In the genomic region with DNA sequence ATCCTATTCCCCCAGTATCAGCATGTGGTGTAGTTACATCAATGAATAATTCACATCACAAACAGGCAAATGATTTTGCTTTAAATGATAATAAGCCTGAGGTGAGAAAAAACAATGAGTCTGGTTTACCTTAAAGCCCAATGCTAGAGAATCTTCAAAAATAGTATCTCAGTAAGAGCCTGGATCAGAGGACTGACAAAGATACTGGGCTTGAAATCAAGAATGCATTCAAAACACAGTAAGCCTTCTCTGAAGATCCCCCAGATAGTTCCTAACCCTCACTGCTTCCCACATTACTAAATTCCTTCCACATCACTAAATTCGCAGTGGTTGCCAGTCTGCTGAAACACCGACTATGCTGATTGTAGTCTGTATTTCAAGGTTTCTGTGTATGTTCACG, we compare ENCODE assay signal across 23 cellular contexts.
"Had no signal": no experiment of that assay in that cellular context is flagged by ENCODE, and none has a peak within 500 bp of the region (broad histone marks: within the 10 kb centered on the region; RNA-seq: fewer than 3 reads in every experiment).

No MANE protein-coding gene starts in this region.

- H3K4me3 Mint-ChIP-seq: dendritic cell treated with granulocyte-macrophage colony-stimulating factor and Interleukin-4, amounts not matched to agents 40 ng/mL and 50 ng/mL, for 4 days; effector memory CD8-positive, alpha-beta T cell; natural killer cell treated with Interleukin-12 subunit alpha and Interleukin-12 subunit beta and Interleukin-15 and Interleukin-18, amount 100 ng/mL, for 72 hours; stimulated activated memory B cell treated with anti-CD40 and anti-IgM and Interleukin-4, amounts not matched to agents 10 μg/mL and 1 μg/mL and 100 μg/mL, for 72 hours; stimulated activated naive CD8-positive, alpha-beta T cell treated with anti-CD3 and anti-CD28 coated beads, Interleukin-15, Interleukin-2, amounts not matched to agents 100 ng/mL and 50 ng/mL, for 24 hours had no signal

- H3K27ac ChIP-seq: esophagus squamous epithelium, gastroesophageal sphincter, parathyroid adenoma, prostate gland, right lobe of liver, spleen, tibial artery, upper lobe of left lung, uterus had no signal

- ATAC-seq: effector memory CD8-positive, alpha-beta T cell; gastroesophageal sphincter; left lobe of liver; natural killer cell treated with Interleukin-12 subunit alpha and Interleukin-12 subunit beta and Interleukin-15 and Interleukin-18, amount 100 ng/mL, for 72 hours; right lobe of liver; stimulated activated memory B cell treated with anti-CD40 and anti-IgM and Interleukin-4, amounts not matched to agents 10 μg/mL and 1 μg/mL and 100 μg/mL, for 72 hours had no signal

- H3K4me1 Mint-ChIP-seq: stimulated activated memory B cell treated with anti-CD40 and anti-IgM and Interleukin-4, amounts not matched to agents 10 μg/mL and 1 μg/mL and 100 μg/mL, for 72 hours had no signal

- H3K36me3 Mint-ChIP-seq: natural killer cell treated with Interleukin-12 subunit alpha and Interleukin-12 subunit beta and Interleukin-15 and Interleukin-18, amount 100 ng/mL, for 72 hours; stimulated activated memory B cell treated with anti-CD40 and anti-IgM and Interleukin-4, amounts not matched to agents 10 μg/mL and 1 μg/mL and 100 μg/mL, for 72 hours had no signal

- H3K27me3 Mint-ChIP-seq: dendritic cell treated with granulocyte-macrophage colony-stimulating factor and Interleukin-4, amounts not matched to agents 40 ng/mL and 50 ng/mL, for 4 days; effector memory CD8-positive, alpha-beta T cell; natural killer cell treated with Interleukin-12 subunit alpha and Interleukin-12 subunit beta and Interleukin-15 and Interleukin-18, amount 100 ng/mL, for 72 hours; stimulated activated memory B cell treated with anti-CD40 and anti-IgM and Interleukin-4, amounts not matched to agents 10 μg/mL and 1 μg/mL and 100 μg/mL, for 72 hours had no signal

- H3K9ac ChIP-seq: parathyroid adenoma had no signal

- H3K79me2 ChIP-seq: parathyroid adenoma had no signal

- H3K4me1 ChIP-seq: esophagus squamous epithelium, gastroesophageal sphincter, parathyroid adenoma, prostate gland, right lobe of liver, spleen, tibial artery, upper lobe of left lung, uterus had no signal

- H3K27ac Mint-ChIP-seq: dendritic cell treated with granulocyte-macrophage colony-stimulating factor and Interleukin-4, amounts not matched to agents 40 ng/mL and 50 ng/mL, for 4 days; effector memory CD8-positive, alpha-beta T cell; natural killer cell treated with Interleukin-12 subunit alpha and Interleukin-12 subunit beta and Interleukin-15 and Interleukin-18, amount 100 ng/mL, for 72 hours; stimulated activated memory B cell treated with anti-CD40 and anti-IgM and Interleukin-4, amounts not matched to agents 10 μg/mL and 1 μg/mL and 100 μg/mL, for 72 hours; stimulated activated naive CD8-positive, alpha-beta T cell treated with anti-CD3 and anti-CD28 coated beads, Interleukin-15, Interleukin-2, amounts not matched to agents 100 ng/mL and 50 ng/mL, for 24 hours had no signal

- DNase-seq: effector memory CD8-positive, alpha-beta T cell; esophagus squamous epithelium; foreskin fibroblast; glutamatergic neuron; islet precursor cell; mammary epithelial cell; occipital lobe; right lobe of liver; spleen; stimulated activated CD4-positive, alpha-beta T cell treated with anti-CD3 and anti-CD28 coated beads, Interleukin-15, amount 100 ng/mL, for 24 hours; stimulated activated CD4-positive, alpha-beta T cell treated with anti-CD3 and anti-CD28 coated beads, Interleukin-1b, Interleukin-23, amount 100 ng/mL, for 48 hours; stimulated activated CD4-positive, alpha-beta T cell treated with anti-CD3 and anti-CD28 coated beads, Interleukin-4, amount 100 ng/mL, for 24 hours; tibial artery; upper lobe of left lung; uterus had no signal

- H3K9me3 Mint-ChIP-seq: dendritic cell treated with granulocyte-macrophage colony-stimulating factor and Interleukin-4, amounts not matched to agents 40 ng/mL and 50 ng/mL, for 4 days; effector memory CD8-positive, alpha-beta T cell; natural killer cell treated with Interleukin-12 subunit alpha and Interleukin-12 subunit beta and Interleukin-15 and Interleukin-18, amount 100 ng/mL, for 72 hours; stimulated activated memory B cell treated with anti-CD40 and anti-IgM and Interleukin-4, amounts not matched to agents 10 μg/mL and 1 μg/mL and 100 μg/mL, for 72 hours; stimulated activated naive CD8-positive, alpha-beta T cell treated with anti-CD3 and anti-CD28 coated beads, Interleukin-15, Interleukin-2, amounts not matched to agents 100 ng/mL and 50 ng/mL, for 24 hours had no signal

- H3K36me3 ChIP-seq: esophagus squamous epithelium, gastroesophageal sphincter, prostate gland, right lobe of liver, spleen, tibial artery, upper lobe of left lung, uterus had no signal

- H2AFZ ChIP-seq: parathyroid adenoma had no signal

- H3K4me3 ChIP-seq: esophagus squamous epithelium, gastroesophageal sphincter, prostate gland, right lobe of liver, spleen, tibial artery, upper lobe of left lung, uterus had no signal

- H3K9me3 ChIP-seq: esophagus squamous epithelium, gastroesophageal sphincter, prostate gland, right lobe of liver, spleen, tibial artery, upper lobe of left lung, uterus had no signal

- H3K27me3 ChIP-seq: esophagus squamous epithelium, gastroesophageal sphincter, right lobe of liver, spleen, tibial artery, upper lobe of left lung, uterus had no signal
